ENCODE assay signal across 22 cellular contexts in the genomic region with DNA sequence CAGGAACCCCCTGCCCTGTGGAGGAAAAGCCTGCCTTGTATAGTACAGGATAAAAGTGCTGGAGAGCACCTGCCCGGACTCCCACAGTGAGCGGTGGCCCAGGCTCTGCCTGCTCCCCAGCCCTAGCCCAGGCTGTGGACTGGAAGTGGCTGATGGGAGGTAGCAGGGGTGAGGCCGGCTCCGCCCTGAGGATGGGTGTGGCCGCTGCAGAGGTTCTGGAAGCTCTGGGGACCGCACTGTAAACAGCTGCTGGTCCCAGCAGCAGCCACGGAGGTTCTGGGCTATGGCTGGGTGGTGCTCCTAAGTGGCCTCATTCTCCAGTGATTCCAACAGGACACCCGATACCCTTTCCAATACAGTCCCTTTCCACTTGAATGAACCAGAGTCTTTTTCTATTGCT. TPM values are rescaled to one million over a fixed set of nuclear protein-coding genes. Genes with fewer than 3 reads are reported as not detected.
DNase-seq lines count a peak whose midpoint lies in the region; ATAC-seq, FAIRE-seq and TF ChIP-seq lines count a peak whose summit lies in the region.
"Had no signal": no experiment of that assay in that cellular context is flagged by ENCODE, and none has a peak within 500 bp of the region (broad histone marks: within the 10 kb centered on the region; RNA-seq: fewer than 3 reads in every experiment).

No MANE protein-coding gene starts in this region.

- intact Hi-C loops in K562 (cut with micrococcal nuclease), result no loop called here
- intact Hi-C loops in posterior vena cava (cut with DNase I), result no loop called here

- peak; percentile 69 for FAIRE-seq in K562 (lab: Jason Lieb, UNC)
- FAIRE-seq: G401.6 had no signal

- TF ChIP-seq POLR2A in K562 (conservative IDR thresholded peaks at IDR 0.05), result no peak

- DNase-seq in DMS53 (lab: John Stamatoyannopoulos, UW) (peak; percentile 9), DMS53 treated with DMSO at 0.1 percent for 48 hours (lab: John Stamatoyannopoulos, UW; ENCODE audit: unreplicated experiment) (no peak), NCI-H2107 (lab: John Stamatoyannopoulos, UW) (peak; percentile 53), K562 (ENCODE audit: extremely low read depth in 1 of 4, low spot score in 3 of 4) (peak; percentile 53 to 63 (median 60)), posterior vena cava (ENCODE audit: low spot score) (peak; percentile 71), T-helper 9 cell (no peak)
- no peak for DNase-seq in activated CD4-positive, alpha-beta T cell treated with anti-CD3 and anti-CD28 coated beads for 4 hours
- DNase-seq in activated CD4-positive, alpha-beta T cell treated with anti-CD3 and anti-CD28 coated beads, Interleukin-2, amount 50 U/mL, for 4 hours, result no peak
- DNase-seq: activated T-cell treated with anti-CD3 and anti-CD28 coated beads for 4 hours; erythroblast; glutamatergic neuron; islet precursor cell; NCI-H1048; stimulated activated CD4-positive, alpha-beta T cell treated with anti-CD3 and anti-CD28 coated beads, Interleukin-4, amount 100 ng/mL, for 4 hours; T-cell; tibial artery had no signal

- POLR2A ChIA-PET in K562 (lab: Yijun Ruan, JAX), result no interaction called here

- BruUV-seq in K562 (replicated peaks; lab: Mats Ljungman, UMichigan), result no TSS peak

- WGBS in K562 (ENCODE audit: insufficient coverage, low coverage, missing lambda C conversion rate), result 4% methylated on average over 8 of the region's 8 CpGs

- H3K4me1 ChIP-seq in K562 (replicated peaks in 1 of 2; ENCODE audit: control insufficient read depth in 2 of 2, insufficient read depth in 2 of 2, low read length in 2 of 2), result peaks cover 6 to 9% of the 10 kb centered on the region in 2 experiments; a peak in 3 of 5 replicates

- H3K9ac ChIP-seq in K562 (ENCODE audit: insufficient read depth in 1 of 2, low read depth in 2 of 2, low read length in 2 of 2), result no peak overlapping the region

- no peaks in the 10 kb centered on the region for H3K36me3 ChIP-seq in K562 (ENCODE audit: control insufficient read depth, insufficient read depth, low read length)
- H3K36me3 ChIP-seq: neutrophil, tibial artery had no signal

- no peaks in the 10 kb centered on the region for H4K20me1 ChIP-seq in K562 (replicated peaks; ENCODE audit: control insufficient read depth, insufficient read depth, low read length)

- CTCF ChIA-PET in K562 (lab: Yijun Ruan, JAX; ENCODE audit: low intra/inter-chr PET ratio), result no interaction called here

- no peak overlapping the region for H2AFZ ChIP-seq in K562 (ENCODE audit: low read depth, low read length)

- no peak overlapping the region for H3K27ac ChIP-seq in K562 (ENCODE audit: extremely low read depth, low read depth, low read length)
- H3K27ac ChIP-seq: 22Rv1, neutrophil, tibial artery had no signal

- peak overlapping the region; percentile 25; the same call in 1 of the 2 replicates for H3K4me2 ChIP-seq in K562 (ENCODE audit: insufficient read depth, low read length)

- no peak for TF ChIP-seq CTCF in K562 (IDR thresholded peaks at IDR 0.05 in 2 of 3, conservative IDR thresholded peaks at IDR 0.05 in 1 of 3; ENCODE audit: insufficient read depth in 2 of 3, low read depth in 1 of 3, low read length in 3 of 3)

- no peaks in the 10 kb centered on the region for H3K79me2 ChIP-seq in K562 (ENCODE audit: control insufficient read depth, insufficient read depth, low read length)

- 0 out of 2 replicates have a peak, but pooled peaks cover 2% of the 10 kb centered on the region for H3K9me3 ChIP-seq in K562 (replicated peaks; ENCODE audit: control insufficient read depth, insufficient read depth, low read depth, low read length)
- H3K9me3 ChIP-seq: neutrophil, tibial artery had no signal

- ATAC-seq in K562, result peak; percentile 100
- ATAC-seq: T-cell had no signal

- TF ChIP-seq EP300 in K562 (IDR thresholded peaks at IDR 0.05; ENCODE audit: low read length), result no peak

- H3K27me3 ChIP-seq in K562 (ENCODE audit: control insufficient read depth in 2 of 2, insufficient read depth in 2 of 2, low read length in 2 of 2), result peaks cover 33 to 54% of the 10 kb centered on the region in 2 experiments; a peak in 4 of 5 replicates
- H3K27me3 ChIP-seq: neutrophil, tibial artery had no signal

- no peak for TF ChIP-seq RAD21 in K562 (CRISPR knock-in tag; conservative IDR thresholded peaks at IDR 0.05 in 1 of 2, IDR thresholded peaks at IDR 0.05 in 1 of 2)

- H3K4me3 ChIP-seq in K562, result no peak overlapping the region
- H3K4me3 ChIP-seq: tibial artery had no signal

- in situ Hi-C loops in K562 (cut with MboI), result no loop called here

- no peaks in the 10 kb centered on the region for H3K9me1 ChIP-seq in K562 (ENCODE audit: control insufficient read depth, insufficient read depth, low read length)

TF ChIP-seq in K562, 482 proteins besides CTCF, POLR2A, EP300 and RAD21 (continues in another document):
- TF ChIP-seq, protein P1, sequence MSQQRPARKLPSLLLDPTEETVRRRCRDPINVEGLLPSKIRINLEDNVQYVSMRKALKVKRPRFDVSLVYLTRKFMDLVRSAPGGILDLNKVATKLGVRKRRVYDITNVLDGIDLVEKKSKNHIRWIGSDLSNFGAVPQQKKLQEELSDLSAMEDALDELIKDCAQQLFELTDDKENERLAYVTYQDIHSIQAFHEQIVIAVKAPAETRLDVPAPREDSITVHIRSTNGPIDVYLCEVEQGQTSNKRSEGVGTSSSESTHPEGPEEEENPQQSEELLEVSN (IDR thresholded peaks at IDR 0.05; ENCODE audit: borderline replicate concordance in 1 of 2, extremely low read depth in 1 of 2, insufficient read depth in 1 of 2, insufficient read length in 1 of 2, low read depth in 1 of 2, low read length in 1 of 2, poor library complexity in 1 of 2, severe bottlenecking in 1 of 2), result peak in 1 of 2 experiments; percentile 21
- peak; percentile 74 for TF ChIP-seq MAX (CRISPR knock-in tag; IDR thresholded peaks at IDR 0.05)
- TF ChIP-seq ZNF408 (CRISPR knock-in tag; IDR thresholded peaks at IDR 0.05; ENCODE audit: low read depth), result no peak
- TF ChIP-seq, protein P2, sequence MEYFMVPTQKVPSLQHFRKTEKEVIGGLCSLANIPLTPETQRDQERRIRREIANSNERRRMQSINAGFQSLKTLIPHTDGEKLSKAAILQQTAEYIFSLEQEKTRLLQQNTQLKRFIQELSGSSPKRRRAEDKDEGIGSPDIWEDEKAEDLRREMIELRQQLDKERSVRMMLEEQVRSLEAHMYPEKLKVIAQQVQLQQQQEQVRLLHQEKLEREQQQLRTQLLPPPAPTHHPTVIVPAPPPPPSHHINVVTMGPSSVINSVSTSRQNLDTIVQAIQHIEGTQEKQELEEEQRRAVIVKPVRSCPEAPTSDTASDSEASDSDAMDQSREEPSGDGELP (CRISPR knock-in tag; IDR thresholded peaks at IDR 0.05; ENCODE audit: borderline replicate concordance), result peak; percentile 51; the same call in 1 of the 2 replicates
- 0 out of 2 replicates have a peak, but pooled peaks have one; percentile 27 for TF ChIP-seq ZBTB33 (CRISPR knock-in tag; IDR thresholded peaks at IDR 0.05)
- TF ChIP-seq ZNF639 (CRISPR knock-in tag; conservative IDR thresholded peaks at IDR 0.05 in 1 of 2, IDR thresholded peaks at IDR 0.05 in 1 of 2), result no peak
- TF ChIP-seq NR1H2 (CRISPR knock-in tag; IDR thresholded peaks at IDR 0.05), result no peak
- TF ChIP-seq SAFB2 (IDR thresholded peaks at IDR 0.05; ENCODE audit: borderline replicate concordance, low read depth, low read length, severe bottlenecking), result no peak

RNA-seq across cellular contexts. Expression of gene HELT, which starts 56.6 kb away (rescaled TPM):
- total RNA-seq in K562 (2011; cell fraction: chromatin; rRNA removed; ENCODE audit: low replicate concordance), result not detected in 2 replicates
- total RNA-seq in K562 (2011; cell fraction: nucleolus; rRNA removed), result not detected in 2 replicates
- total RNA-seq in K562 (2011; cell fraction: nucleoplasm; rRNA removed), result not detected in 2 replicates
- not detected in 2 replicates for total RNA-seq in K562 (2014; rRNA removed)
- total RNA-seq in K562 (2014; rRNA removed; fragmentation: Illumina TruSeq; extraction: Trizol), result not detected in 2 replicates
- not detected in 2 replicates for total RNA-seq in K562 (2015; rRNA removed; fragmentation: Illumina TruSeq; extraction: Trizol)
- total RNA-seq in K562 (2021), result not detected in 2 replicates
- polyA plus RNA-seq in K562 (2011; rRNA removed), result not detected in 2 replicates
- polyA plus RNA-seq in K562 (2011; cell fraction: cytosol; rRNA removed), result not detected in 2 replicates
- polyA plus RNA-seq in K562 (2011; cell fraction: nucleus; rRNA removed), result not detected in 2 replicates
- polyA plus RNA-seq in K562 (2012), result not detected in 2 replicates
- polyA plus RNA-seq in K562 (2014; fragmentation: Illumina TruSeq; extraction: Trizol), result not detected in 2 replicates
- polyA plus RNA-seq in K562 (2014; fragmentation: Nextera tagmentation; extraction: Ambion mirVana), result not detected
- not detected in 2 replicates for polyA plus RNA-seq in K562 (2014; rRNA removed)
- not detected in 2 replicates for polyA minus RNA-seq in K562 (2011; rRNA and poly(A)+ RNA removed)
- polyA minus RNA-seq in K562 (2011; cell fraction: cytosol; rRNA and poly(A)+ RNA removed), result not detected in 2 replicates
- not detected in 2 replicates for polyA minus RNA-seq in K562 (2011; cell fraction: nucleus; rRNA and poly(A)+ RNA removed)
- total RNA-seq in posterior vena cava, result not detected
- total RNA-seq: RPMI7951, T-cell had no signal
- polyA plus RNA-seq: CD14-positive monocyte, IgD-negative memory B cell had no signal

Comparison
In these comparisons a context has a peak if more than half of its experiments do, and no peak if none do; other contexts are left out.
1. DNase-seq: peak in DMS53 (single experiment), NCI-H2107 (single experiment), K562 (4 of 4) and posterior vena cava (single experiment); none in DMS53 treated with DMSO at 0.1 percent for 48 hours (single experiment), activated CD4-positive, alpha-beta T cell treated with anti-CD3 and anti-CD28 coated beads for 4 hours (0 of 2), activated CD4-positive, alpha-beta T cell treated with anti-CD3 and anti-CD28 coated beads, Interleukin-2, amount 50 U/mL, for 4 hours (0 of 2) and T-helper 9 cell (single experiment).